Comparison of ENCODE assay signal across 9 cellular contexts in genomic region chr21:45818904-45819285, GRCh38.
A peak's percentile ranks its signal among the peaks of the same experiment; 100 is the strongest.
DNase-seq lines count a peak whose midpoint lies in the region; ATAC-seq and TF ChIP-seq lines count a peak whose summit lies in the region.
"Had no signal": no experiment of that assay in that cellular context is flagged by ENCODE, and none has a peak within 500 bp of the region (broad histone marks: within the 10 kb centered on the region; RNA-seq: fewer than 3 reads in every experiment).

No MANE protein-coding gene starts in this region.

- H3K9me3 Mint-ChIP-seq in activated CD8-positive, alpha-beta memory T cell treated with anti-CD3 and anti-CD28 coated beads, Interleukin-2, amount 10 ng/mL, durations not matched to agents 7 days and 5 days (ENCODE audit: low read depth): no peaks in the 10 kb centered on the region
- H3K9me3 Mint-ChIP-seq: dendritic cell treated with granulocyte-macrophage colony-stimulating factor and Interleukin-4, amounts not matched to agents 40 ng/mL and 50 ng/mL, for 4 days had no signal

- CTCF ChIA-PET in AG04449 (lab: Yijun Ruan, JAX): interaction anchor here (0.5 to 7.0 kb wide), 11 partner anchors 8 to 679 kb away, joined by 3 to 164 read pairs (median 11); no protein-coding TSS in a partner anchor
- CTCF ChIA-PET in activated CD8-positive, alpha-beta memory T cell treated with anti-CD3 and anti-CD28 coated beads, Interleukin-2, amount 10 ng/mL, durations not matched to agents 7 days and 5 days (lab: Charles Lee): interaction anchor here (0.9 to 3.0 kb wide), 7 partner anchors 223 to 681 kb away, joined by 3 to 10 read pairs (median 6); no protein-coding TSS in a partner anchor

- peak; percentile 45 for DNase-seq in AG04449 (ENCODE audit: low read depth, low spot score)
- DNase-seq in HT1080 (ENCODE audit: low read depth): peak; percentile 60
- DNase-seq in activated CD8-positive, alpha-beta memory T cell treated with anti-CD3 and anti-CD28 coated beads, Interleukin-2, amount 10 ng/mL, durations not matched to agents 7 days and 5 days: peak; percentile 91
- DNase-seq in glomerular visceral epithelial cell (ENCODE audit: extremely low spot score): peak; percentile 87
- peak; percentile 88 for DNase-seq in stimulated activated naive CD8-positive, alpha-beta T cell treated with anti-CD3 and anti-CD28 coated beads, Interleukin-15, Interleukin-2, amounts not matched to agents 100 U/mL and 50 U/mL, for 24 hours
- no peak for DNase-seq in NCI-H748 (lab: John Stamatoyannopoulos, UW; ENCODE audit: unreplicated experiment)

- POLR2A ChIA-PET in AG04449 (lab: Yijun Ruan, JAX): interaction anchor here (0.5 to 0.6 kb wide), 2 partner anchors 51 to 528 kb away, joined by 3 read pairs; no protein-coding TSS in a partner anchor

- peaks cover 2% of the 10 kb centered on the region for H3K36me3 Mint-ChIP-seq in activated CD8-positive, alpha-beta memory T cell treated with anti-CD3 and anti-CD28 coated beads, Interleukin-2, amount 10 ng/mL, durations not matched to agents 7 days and 5 days

- ATAC-seq in activated CD8-positive, alpha-beta memory T cell treated with anti-CD3 and anti-CD28 coated beads, Interleukin-2, amount 10 ng/mL, durations not matched to agents 7 days and 5 days: peak; percentile 84
- ATAC-seq in stimulated activated naive CD8-positive, alpha-beta T cell treated with anti-CD3 and anti-CD28 coated beads, Interleukin-15, Interleukin-2, amounts not matched to agents 100 U/mL and 50 U/mL, for 24 hours: peak; percentile 89
- ATAC-seq in GM18861 (IDR thresholded peaks at IDR 0.05; ENCODE audit: unreplicated experiment) (no peak), HG03025 (IDR thresholded peaks at IDR 0.05; ENCODE audit: low FRiP score, unreplicated experiment) (no peak)

- H3K4me1 Mint-ChIP-seq in activated CD8-positive, alpha-beta memory T cell treated with anti-CD3 and anti-CD28 coated beads, Interleukin-2, amount 10 ng/mL, durations not matched to agents 7 days and 5 days: peaks cover 36% of the 10 kb centered on the region

- H3K27me3 Mint-ChIP-seq in activated CD8-positive, alpha-beta memory T cell treated with anti-CD3 and anti-CD28 coated beads, Interleukin-2, amount 10 ng/mL, durations not matched to agents 7 days and 5 days: peaks cover 18% of the 10 kb centered on the region
- H3K27me3 Mint-ChIP-seq: dendritic cell treated with granulocyte-macrophage colony-stimulating factor and Interleukin-4, amounts not matched to agents 40 ng/mL and 50 ng/mL, for 4 days had no signal

- no peak overlapping the region for H3K4me3 ChIP-seq in AG04449 (ENCODE audit: low read depth, low read length)

- peak overlapping the region; percentile 87 for H3K27ac Mint-ChIP-seq in activated CD8-positive, alpha-beta memory T cell treated with anti-CD3 and anti-CD28 coated beads, Interleukin-2, amount 10 ng/mL, durations not matched to agents 7 days and 5 days
- H3K27ac Mint-ChIP-seq: dendritic cell treated with granulocyte-macrophage colony-stimulating factor and Interleukin-4, amounts not matched to agents 40 ng/mL and 50 ng/mL, for 4 days had no signal

- no peak for TF ChIP-seq CTCF in AG04449 (IDR thresholded peaks at IDR 0.05; ENCODE audit: insufficient read depth, low read length, missing control alignments)

- peak overlapping the region; percentile 21 for H3K4me3 Mint-ChIP-seq in activated CD8-positive, alpha-beta memory T cell treated with anti-CD3 and anti-CD28 coated beads, Interleukin-2, amount 10 ng/mL, durations not matched to agents 7 days and 5 days
- H3K4me3 Mint-ChIP-seq: dendritic cell treated with granulocyte-macrophage colony-stimulating factor and Interleukin-4, amounts not matched to agents 40 ng/mL and 50 ng/mL, for 4 days had no signal

Comparison
In these comparisons a context has a peak if more than half of its experiments do, and no peak if none do; other contexts are left out.
1. ATAC-seq: peak in activated CD8-positive, alpha-beta memory T cell treated with anti-CD3 and anti-CD28 coated beads, Interleukin-2, amount 10 ng/mL, durations not matched to agents 7 days and 5 days (single experiment) and stimulated activated naive CD8-positive, alpha-beta T cell treated with anti-CD3 and anti-CD28 coated beads, Interleukin-15, Interleukin-2, amounts not matched to agents 100 U/mL and 50 U/mL, for 24 hours (single experiment); none in GM18861 (single experiment) and HG03025 (single experiment).